In the genomic region with DNA sequence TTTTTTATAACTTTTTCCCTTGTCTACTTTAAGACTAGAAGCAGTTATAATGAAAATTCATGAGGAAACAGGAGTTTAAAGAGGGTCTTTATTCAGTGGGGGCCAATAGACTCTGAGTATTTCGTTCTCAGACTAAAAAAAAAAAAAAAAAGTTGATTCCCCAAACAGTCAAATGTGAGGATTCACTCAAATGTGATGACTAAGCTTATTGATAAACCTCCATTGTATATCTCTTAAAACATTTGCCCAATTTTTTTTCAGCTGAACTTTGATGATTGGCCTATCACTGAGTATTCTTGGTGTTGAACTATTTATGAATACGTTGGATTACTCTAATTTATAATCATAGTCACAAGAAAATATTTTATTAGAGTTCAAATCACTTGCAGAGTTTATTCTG, we compare ENCODE assay signal across 7 cellular contexts.
"Had no signal": no experiment of that assay in that cellular context is flagged by ENCODE, and none has a peak within 500 bp of the region (broad histone marks: within the 10 kb centered on the region; RNA-seq: fewer than 3 reads in every experiment).

No MANE protein-coding gene starts in this region.

- H2AFZ ChIP-seq: GM23248 had no signal

- DNase-seq: GM23248, GOT3, H9, HCEC 1CT, KBM-7 had no signal

- FAIRE-seq: HTR-8/SVneo had no signal

- H3K4me3 ChIP-seq: GM23248 had no signal

- H3K4me2 ChIP-seq: KMS-11 had no signal

- H3K27ac ChIP-seq: GM23248, KMS-11 had no signal

- H3K9ac ChIP-seq: GM23248, KMS-11 had no signal
